ENCODE assay signal across 8 cellular contexts in the genomic region with DNA sequence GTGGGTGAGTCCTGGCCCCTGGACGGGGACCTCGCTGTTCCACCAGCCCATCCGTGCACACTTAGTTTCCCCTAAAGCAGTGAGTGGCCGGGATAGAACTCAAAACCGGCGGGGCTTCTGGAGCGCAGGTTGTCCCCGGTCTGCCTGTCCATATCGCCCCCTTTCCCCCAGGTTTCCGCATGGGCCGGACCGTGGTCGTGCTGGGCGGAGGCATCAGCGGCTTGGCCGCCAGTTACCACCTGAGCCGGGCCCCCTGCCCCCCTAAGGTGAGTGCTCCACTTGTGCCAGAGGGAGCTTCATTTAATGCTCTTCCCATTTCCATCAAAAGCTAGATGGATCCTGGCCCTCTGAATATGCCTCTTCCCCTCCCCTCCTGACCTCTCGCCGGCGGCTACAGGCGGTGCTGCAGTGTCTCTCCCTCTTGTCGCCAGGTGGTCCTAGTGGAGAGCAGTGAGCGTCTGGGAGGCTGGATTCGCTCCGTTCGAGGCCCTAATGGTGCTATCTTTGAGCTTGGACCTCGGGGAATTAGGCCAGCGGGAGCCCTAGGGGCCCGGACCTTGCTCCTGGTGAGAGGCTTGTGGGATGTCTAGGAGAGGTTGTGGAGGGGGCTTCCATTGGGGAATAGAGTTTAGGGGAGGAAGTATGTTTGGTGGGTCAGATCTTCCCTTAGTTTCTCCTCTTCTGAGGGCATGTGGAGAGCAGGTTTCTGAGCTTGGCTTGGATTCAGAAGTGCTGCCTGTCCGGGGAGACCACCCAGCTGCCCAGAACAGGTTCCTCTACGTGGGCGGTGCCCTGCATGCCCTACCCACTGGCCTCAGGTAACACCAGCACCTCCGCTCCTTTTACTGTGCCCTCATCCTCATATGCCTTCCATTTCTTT. TPM values are rescaled to one million over a fixed set of nuclear protein-coding genes. Genes with fewer than 3 reads are reported as not detected.
DNase-seq lines count a peak whose midpoint lies in the region; ATAC-seq and TF ChIP-seq lines count a peak whose summit lies in the region.

No MANE protein-coding gene starts in this region.

- H3K9me3 ChIP-seq in colonic mucosa = no peaks in the 10 kb centered on the region
- no peaks in the 10 kb centered on the region for H3K9me3 ChIP-seq in mesenchymal stem cell (ENCODE audit: control insufficient read depth, low read length)

- H3K4me1 ChIP-seq in colonic mucosa = peaks cover 10% of the 10 kb centered on the region
- H3K4me1 ChIP-seq in mesenchymal stem cell (ENCODE audit: control insufficient read depth, insufficient read depth, low read depth, low read length) = peaks cover 9% of the 10 kb centered on the region

- WGBS in mesenchymal stem cell = 13% methylated on average over 33 of the region's 33 CpGs

- H4K8ac ChIP-seq in mesenchymal stem cell (ENCODE audit: low read length) = peak overlapping the region; percentile 66

- peak overlapping the region; percentile 3 for H4K91ac ChIP-seq in mesenchymal stem cell (ENCODE audit: low read length)

- TF ChIP-seq CTCF in AG10803 (conservative IDR thresholded peaks at IDR 0.05; ENCODE audit: low read length) = no peak
- no peak for TF ChIP-seq CTCF in colonic mucosa (IDR thresholded peaks at IDR 0.05)

- H2BK5ac ChIP-seq in mesenchymal stem cell (ENCODE audit: low read depth, low read length, poor library complexity, severe bottlenecking) = no peak overlapping the region

- peak overlapping the region; percentile 57 for H3K4me2 ChIP-seq in mesenchymal stem cell (ENCODE audit: low read length, poor library complexity, severe bottlenecking)

- peak overlapping the region; percentile 68 for H2AFZ ChIP-seq in mesenchymal stem cell (ENCODE audit: low read depth, low read length)

- H3K23ac ChIP-seq in mesenchymal stem cell (ENCODE audit: low read length in 2 of 2) = no peak overlapping the region

- H3K36me3 ChIP-seq in colonic mucosa (peaks cover 13% of the 10 kb centered on the region), mesenchymal stem cell (ENCODE audit: control insufficient read depth in 1 of 2, insufficient read depth in 2 of 2, low read depth in 1 of 2, low read length in 2 of 2) (peaks cover 59 to 64% of the 10 kb centered on the region in 2 experiments)

- H2BK15ac ChIP-seq in mesenchymal stem cell (ENCODE audit: low read depth, poor library complexity, severe bottlenecking) = peak overlapping the region; percentile 54

- H2BK12ac ChIP-seq in mesenchymal stem cell (ENCODE audit: low read length in 2 of 2) = peak overlapping the region in 1 of 2 experiments; percentile 52

- H3K18ac ChIP-seq in mesenchymal stem cell (ENCODE audit: low read depth in 1 of 2, low read length in 2 of 2) = peak overlapping the region; percentile 25 to 37

- H3K4ac ChIP-seq in mesenchymal stem cell (ENCODE audit: low read depth in 1 of 2, low read length in 2 of 2) = peak overlapping the region; percentile 15 to 64

- H3K9ac ChIP-seq in colonic mucosa (ENCODE audit: low read depth in 2 of 2, low read length in 2 of 2) (peak overlapping the region; percentile 88 to 93), mesenchymal stem cell (ENCODE audit: low read length) (peak overlapping the region; percentile 97)

- intact Hi-C loops in colonic mucosa (cut with DNase I) = no loop called here

- peak; percentile 4 for ATAC-seq in GM21390 (IDR thresholded peaks at IDR 0.05; ENCODE audit: unreplicated experiment)
- no peak for ATAC-seq in GM21737 (IDR thresholded peaks at IDR 0.05; ENCODE audit: unreplicated experiment)
- ATAC-seq in GM18858 (IDR thresholded peaks at IDR 0.05; ENCODE audit: unreplicated experiment) = no peak
- no peak for ATAC-seq in HG03159 (IDR thresholded peaks at IDR 0.05; ENCODE audit: unreplicated experiment)

- H3K4me3 ChIP-seq in AG10803 (ENCODE audit: low read length) (peak overlapping the region; percentile 92), colonic mucosa (peak overlapping the region; percentile 84), mesenchymal stem cell (ENCODE audit: insufficient read depth in 1 of 2, low read depth in 1 of 2, low read length in 2 of 2) (peak overlapping the region; percentile 78 to 99)

- H3K27me3 ChIP-seq in colonic mucosa = no peaks in the 10 kb centered on the region
- no peaks in the 10 kb centered on the region for H3K27me3 ChIP-seq in mesenchymal stem cell (ENCODE audit: control insufficient read depth in 1 of 2, insufficient read depth in 1 of 2, low read length in 2 of 2)

- H2BK120ac ChIP-seq in mesenchymal stem cell (ENCODE audit: low read depth, low read length) = no peak overlapping the region

- no peak overlapping the region for H3K14ac ChIP-seq in mesenchymal stem cell (ENCODE audit: low read length in 2 of 2)

- H3K79me1 ChIP-seq in mesenchymal stem cell (replicated peaks; ENCODE audit: low read length, poor library complexity, severe bottlenecking) = peaks cover 39% of the 10 kb centered on the region

- DNase-seq in AG10803 (ENCODE audit: low read depth) = no peak
- DNase-seq in NCI-H748 treated with DMSO at 0.1 percent for 48 hours (lab: John Stamatoyannopoulos, UW) = peak; percentile 23
- peak; percentile 43 for DNase-seq in colonic mucosa
- DNase-seq in mesenchymal stem cell = peak; percentile 35

- no peak overlapping the region for H2AK5ac ChIP-seq in mesenchymal stem cell (ENCODE audit: low read length, severe bottlenecking)

- H3K27ac ChIP-seq in colonic mucosa (peak overlapping the region; percentile 89), mesenchymal stem cell (ENCODE audit: low read length, poor library complexity, severe bottlenecking) (peak overlapping the region; percentile 56)

RNA-seq across cellular contexts. Expression of gene PPOX, which starts 0.7 kb away (rescaled TPM):
- total RNA-seq in colonic mucosa = 10 to 100 TPM; 13.4 to 14.3 TPM
- polyA plus RNA-seq in mesenchymal stem cell (2013, experiment 1 of 2) = 9.8 TPM
- polyA plus RNA-seq in mesenchymal stem cell (2013, experiment 2 of 2) = 8.2 TPM

RNA-seq across cellular contexts. Expression of gene USP21, which starts 7.6 kb away (rescaled TPM):
- total RNA-seq in colonic mucosa = 10 to 100 TPM; 20.8 to 29.0 TPM
- polyA plus RNA-seq in mesenchymal stem cell (2013, experiment 1 of 2) = 13.9 TPM
- 14.1 TPM for polyA plus RNA-seq in mesenchymal stem cell (2013, experiment 2 of 2)

RNA-seq across cellular contexts. Expression of gene B4GALT3, which starts 10.4 kb away (rescaled TPM):
- 10 to 100 TPM; 30.3 to 34.8 TPM for total RNA-seq in colonic mucosa
- 34.5 TPM for polyA plus RNA-seq in mesenchymal stem cell (2013, experiment 1 of 2)
- polyA plus RNA-seq in mesenchymal stem cell (2013, experiment 2 of 2) = 34.5 TPM

RNA-seq across cellular contexts. Expression of gene UFC1, which starts 13.1 kb away (rescaled TPM):
- 100 to 1,000 TPM in 1 of 2 donors, 10 to 100 TPM in 1; 94.2 to 111 TPM for total RNA-seq in colonic mucosa
- polyA plus RNA-seq in mesenchymal stem cell (2013, experiment 1 of 2) = 107 TPM
- polyA plus RNA-seq in mesenchymal stem cell (2013, experiment 2 of 2) = 103 TPM

RNA-seq across cellular contexts. Expression of gene ADAMTS4, which starts 31.9 kb away (rescaled TPM):
- total RNA-seq in colonic mucosa = 10 to 100 TPM in 1 of 2 donors, under 1 TPM in 1; 0.57 to 14.0 TPM
- polyA plus RNA-seq in mesenchymal stem cell (2013, experiment 1 of 2) = 0.03 TPM
- polyA plus RNA-seq in mesenchymal stem cell (2013, experiment 2 of 2) = 0.12 TPM
